16 cellular contexts compared by ENCODE assay signal in the genomic region with DNA sequence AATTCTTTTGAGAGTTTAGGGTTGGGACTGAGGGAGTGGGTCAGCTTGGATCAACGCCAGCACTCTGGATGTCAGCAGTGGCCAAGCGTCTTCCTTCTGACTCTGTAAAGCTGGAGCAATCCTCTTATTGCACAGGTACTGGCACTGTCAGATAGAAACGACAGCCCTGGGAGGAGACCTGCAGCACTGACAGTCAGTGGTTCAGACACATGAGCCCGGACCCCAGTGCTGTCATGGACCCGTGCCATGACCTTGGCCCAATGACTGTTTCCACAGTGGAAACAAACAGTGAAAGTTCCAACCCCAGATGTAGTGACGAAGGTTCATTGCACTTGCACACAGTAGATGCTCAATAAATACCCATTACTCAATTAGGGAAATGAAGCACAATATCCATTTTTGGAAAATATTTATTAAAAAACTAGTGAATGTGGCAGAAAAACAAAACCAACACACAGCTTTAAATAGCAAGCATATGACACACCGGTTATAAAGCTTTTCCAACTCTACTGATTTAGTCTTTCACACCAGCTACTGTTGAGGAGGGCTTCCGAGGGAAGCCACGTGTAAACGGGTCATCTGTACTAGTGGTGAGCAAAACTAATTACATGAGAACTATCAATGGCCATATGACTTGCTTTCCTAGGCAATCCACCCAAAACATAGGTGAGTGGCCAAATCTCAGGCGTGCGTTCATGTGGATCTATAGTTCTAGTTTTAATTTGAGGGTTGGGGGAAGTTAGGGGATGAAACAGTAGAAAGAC. TPM values are rescaled to one million over a fixed set of nuclear protein-coding genes. Genes with fewer than 3 reads are reported as not detected.
DNase-seq lines count a peak whose midpoint lies in the region; FAIRE-seq and TF ChIP-seq lines count a peak whose summit lies in the region.
"Had no signal": no experiment of that assay in that cellular context is flagged by ENCODE, and none has a peak within 500 bp of the region (broad histone marks: within the 10 kb centered on the region; RNA-seq: fewer than 3 reads in every experiment).

No MANE protein-coding gene starts in this region.

- no peak overlapping the region for H3K4me3 Mint-ChIP-seq in mesothelial cell of epicardium
- H3K4me3 Mint-ChIP-seq: neural progenitor cell had no signal

- no peak for TF ChIP-seq POLR2A in GM12892 (IDR thresholded peaks at IDR 0.05; ENCODE audit: low read depth, low read length)

- peaks cover 10% of the 10 kb centered on the region for H3K4me1 Mint-ChIP-seq in mesothelial cell of epicardium

- H3K9me3 Mint-ChIP-seq in mesothelial cell of epicardium = no peaks in the 10 kb centered on the region
- H3K9me3 Mint-ChIP-seq: neural progenitor cell had no signal

- no peak for FAIRE-seq in GM12892 (lab: Jason Lieb, UNC)

- DNase-seq in stimulated activated CD4-positive, alpha-beta T cell treated with anti-CD3 and anti-CD28 coated beads, Interleukin-15, amount 100 ng/mL, for 48 hours (ENCODE audit: low read depth in 2 of 2) = peak; percentile 30 to 31
- DNase-seq in stimulated activated CD4-positive, alpha-beta T cell treated with anti-CD3 and anti-CD28 coated beads, Interleukin-4, amount 100 ng/mL, for 4 hours = no peak
- peak; percentile 52 to 64 for DNase-seq in activated CD4-positive, alpha-beta T cell treated with anti-CD3 and anti-CD28 coated beads, Interleukin-2, amount 50 U/mL, for 48 hours
- DNase-seq in epithelial cell of prostate (ENCODE audit: low read depth, low spot score) = no peak
- DNase-seq in mesothelial cell of epicardium (ENCODE audit: low spot score in 2 of 2, unreplicated experiment in 2 of 2) = no peak
- no peak for DNase-seq in dedifferentiated amniotic fluid mesenchymal stem cell (ENCODE audit: extremely low spot score)
- no peak for DNase-seq in GM12892 (ENCODE audit: insufficient read length)
- DNase-seq: BE2C, DMS53, hippocampal formation, left colon, NCI-H2107, NCI-H82, T-helper 9 cell, tibial artery had no signal

- TF ChIP-seq CTCF in mesothelial cell of epicardium (IDR thresholded peaks at IDR 0.05; ENCODE audit: unreplicated experiment) = no peak

- no peak overlapping the region for H3K27ac Mint-ChIP-seq in mesothelial cell of epicardium
- H3K27ac Mint-ChIP-seq: neural progenitor cell had no signal

- peak overlapping the region; percentile 94 for H3K27ac ChIP-seq in epithelial cell of prostate
- H3K27ac ChIP-seq: neural progenitor cell, tibial artery had no signal

- H3K27me3 Mint-ChIP-seq in mesothelial cell of epicardium (ENCODE audit: low read depth) = no peaks in the 10 kb centered on the region

- H3K36me3 Mint-ChIP-seq in mesothelial cell of epicardium = peaks cover 8% of the 10 kb centered on the region

RNA-seq across cellular contexts. Expression of a gene that starts 22.1 kb away (rescaled TPM):
- 9.5 to 12.6 TPM (median 10.5 TPM) in 3 replicates for total RNA-seq in mesothelial cell of epicardium
- 8.0 TPM for polyA plus RNA-seq in GM12892 (2012; ENCODE audit: missing spikeins)

RNA-seq across cellular contexts. Expression of a gene that starts 37.2 kb away (rescaled TPM):
- total RNA-seq in mesothelial cell of epicardium = 0.24 to 0.68 TPM (median 0.65 TPM) in 3 replicates
- polyA plus RNA-seq in GM12892 (2012; ENCODE audit: missing spikeins) = not detected
- total RNA-seq: left colon had no signal

Comparison
In these comparisons a context has a peak if more than half of its experiments do, and no peak if none do; other contexts are left out.
1. DNase-seq: peak in stimulated activated CD4-positive, alpha-beta T cell treated with anti-CD3 and anti-CD28 coated beads, Interleukin-15, amount 100 ng/mL, for 48 hours (2 of 2) and activated CD4-positive, alpha-beta T cell treated with anti-CD3 and anti-CD28 coated beads, Interleukin-2, amount 50 U/mL, for 48 hours (2 of 2); none in stimulated activated CD4-positive, alpha-beta T cell treated with anti-CD3 and anti-CD28 coated beads, Interleukin-4, amount 100 ng/mL, for 4 hours (0 of 2), epithelial cell of prostate (single experiment), mesothelial cell of epicardium (0 of 2), dedifferentiated amniotic fluid mesenchymal stem cell (single experiment) and GM12892 (single experiment).